Comparison of ENCODE assay signal across 9 cellular contexts in the genomic region with DNA sequence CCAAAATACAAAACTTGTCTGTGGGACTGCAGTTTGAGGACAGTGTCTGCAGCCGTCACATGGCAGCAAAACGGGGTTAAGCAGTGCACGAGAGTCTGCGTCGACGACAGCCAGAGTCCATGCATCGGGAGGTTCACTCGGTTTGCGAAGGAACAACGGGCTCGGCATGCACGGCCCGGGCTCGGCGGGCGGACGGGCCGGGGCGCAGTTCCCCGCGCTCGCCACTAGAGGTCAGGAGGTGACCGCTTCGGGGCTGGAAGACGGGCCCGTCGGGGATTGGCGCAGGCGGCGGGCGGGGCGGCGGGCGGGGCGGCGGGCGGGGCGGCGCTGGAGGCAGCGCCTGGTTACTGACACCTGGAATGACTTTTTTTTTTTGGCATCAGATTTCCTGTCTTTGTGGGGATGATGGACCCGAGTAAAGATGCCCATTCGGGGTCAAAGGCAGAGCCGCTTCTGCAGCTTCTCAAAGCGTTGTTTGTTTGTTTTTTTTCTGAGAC. TPM values are rescaled to one million over a fixed set of nuclear protein-coding genes. Genes with fewer than 3 reads are reported as not detected.
A peak's percentile ranks its signal among the peaks of the same experiment; 100 is the strongest.
DNase-seq lines count a peak whose midpoint lies in the region; ATAC-seq and TF ChIP-seq lines count a peak whose summit lies in the region.
"Had no signal": no experiment of that assay in that cellular context is flagged by ENCODE, and none has a peak within 500 bp of the region (broad histone marks: within the 10 kb centered on the region; RNA-seq: fewer than 3 reads in every experiment).

No MANE protein-coding gene starts in this region.

- no peaks in the 10 kb centered on the region for H3K9me3 Mint-ChIP-seq in activated naive CD8-positive, alpha-beta T cell treated with anti-CD3 and anti-CD28 coated beads for 36 hours

- no peak overlapping the region for H3K27ac Mint-ChIP-seq in activated naive CD8-positive, alpha-beta T cell treated with anti-CD3 and anti-CD28 coated beads for 36 hours

- no peak overlapping the region for H3K27ac ChIP-seq in SU-DHL-6 (ENCODE audit: low read depth, low read length)
- no peak overlapping the region for H3K27ac ChIP-seq in prostate gland
- H3K27ac ChIP-seq: BLaER1 treated with 17β-estradiol and CSF1 and Interleukin-3, amounts not matched to agents 10 nM and 100 nM had no signal

- DNase-seq in NCI-H1436 (lab: John Stamatoyannopoulos, UW) (peak; percentile 70), NCI-H1436 treated with DMSO at 0.1 percent for 48 hours (lab: John Stamatoyannopoulos, UW) (no peak), Right ventricle myocardium superior (peak; percentile 85), prostate gland (ENCODE audit: low spot score) (peak; percentile 70), ureter (ENCODE audit: low spot score) (peak; percentile 90)
- DNase-seq in activated naive CD8-positive, alpha-beta T cell treated with anti-CD3 and anti-CD28 coated beads for 36 hours: peak; percentile 86

- H3K4me2 ChIP-seq in SU-DHL-6 (ENCODE audit: low read depth, low read length, poor library complexity, severe bottlenecking): no peak overlapping the region

- peaks cover 8% of the 10 kb centered on the region for H3K27me3 Mint-ChIP-seq in activated naive CD8-positive, alpha-beta T cell treated with anti-CD3 and anti-CD28 coated beads for 36 hours

- H3K27me3 ChIP-seq in SU-DHL-6 (ENCODE audit: low read length): no peaks in the 10 kb centered on the region
- H3K27me3 ChIP-seq in prostate gland (replicated peaks; ENCODE audit: insufficient read depth): no peaks in the 10 kb centered on the region

- H3K4me3 Mint-ChIP-seq in activated naive CD8-positive, alpha-beta T cell treated with anti-CD3 and anti-CD28 coated beads for 36 hours: no peak overlapping the region

- H3F3A ChIP-seq in SU-DHL-6 (ENCODE audit: insufficient read depth): no peaks in the 10 kb centered on the region

- no peaks in the 10 kb centered on the region for H3K4me1 ChIP-seq in prostate gland (replicated peaks)

- ATAC-seq in Right ventricle myocardium superior (ENCODE audit: poor library complexity): peak; percentile 94

- H3K9me3 ChIP-seq in SU-DHL-6 (ENCODE audit: insufficient read depth, low read length) (no peaks in the 10 kb centered on the region), prostate gland (no peaks in the 10 kb centered on the region)
- H3K9me3 ChIP-seq: BLaER1 treated with 17β-estradiol and CSF1 and Interleukin-3, amounts not matched to agents 10 nM and 100 nM had no signal

- no peak for TF ChIP-seq POLR2A in prostate gland (IDR thresholded peaks at IDR 0.05)

- H3K9me2 ChIP-seq in SU-DHL-6 (replicated peaks; ENCODE audit: insufficient read depth, low read length): no peaks in the 10 kb centered on the region

- H3K9ac ChIP-seq in SU-DHL-6 (ENCODE audit: low read length): no peak overlapping the region
- H3K9ac ChIP-seq: BLaER1 treated with 17β-estradiol and CSF1 and Interleukin-3, amounts not matched to agents 10 nM and 100 nM had no signal

- H3K36me3 Mint-ChIP-seq in activated naive CD8-positive, alpha-beta T cell treated with anti-CD3 and anti-CD28 coated beads for 36 hours: no peaks in the 10 kb centered on the region

- intact Hi-C loops in Right ventricle myocardium superior (cut with DNase I): no loop called here
- intact Hi-C loops in prostate gland (cut with DNase I): loop anchor here (5.0 kb wide), 1 partner anchor 243 kb away; no protein-coding TSS in a partner anchor

- no peak overlapping the region for H3K4me3 ChIP-seq in SU-DHL-6 (ENCODE audit: insufficient read depth, low read length, poor library complexity, severe bottlenecking)
- H3K4me3 ChIP-seq in prostate gland: no peak overlapping the region
- H3K4me3 ChIP-seq: BLaER1 treated with 17β-estradiol and CSF1 and Interleukin-3, amounts not matched to agents 10 nM and 100 nM had no signal

- no peaks in the 10 kb centered on the region for H3K79me2 ChIP-seq in SU-DHL-6 (ENCODE audit: insufficient read depth, low read length)

- H3K36me3 ChIP-seq in SU-DHL-6 (ENCODE audit: low read length) (no peaks in the 10 kb centered on the region), prostate gland (no peaks in the 10 kb centered on the region)
- H3K36me3 ChIP-seq: BLaER1 treated with 17β-estradiol and CSF1 and Interleukin-3, amounts not matched to agents 10 nM and 100 nM had no signal

- no peaks in the 10 kb centered on the region for H3K4me1 Mint-ChIP-seq in activated naive CD8-positive, alpha-beta T cell treated with anti-CD3 and anti-CD28 coated beads for 36 hours

- H2AFZ ChIP-seq in SU-DHL-6 (ENCODE audit: low read depth, low read length, severe bottlenecking): no peak overlapping the region

- H4K20me1 ChIP-seq in SU-DHL-6 (ENCODE audit: low read depth, low read length): no peaks in the 10 kb centered on the region

- 3% methylated on average over 44 of the region's 44 CpGs for WGBS in prostate gland

- TF ChIP-seq CTCF in LNCAP (IDR thresholded peaks at IDR 0.05): peak; percentile 81
- TF ChIP-seq CTCF in SU-DHL-6 (IDR thresholded peaks at IDR 0.05; ENCODE audit: insufficient read depth, low read length, poor library complexity, severe bottlenecking): peak; percentile 69
- TF ChIP-seq CTCF in prostate gland (IDR thresholded peaks at IDR 0.05): peak; percentile 81 to 94 (median 88)

RNA-seq across cellular contexts. Expression of a gene that starts 6.5 kb away (rescaled TPM):
- total RNA-seq in activated naive CD8-positive, alpha-beta T cell treated with anti-CD3 and anti-CD28 coated beads for 36 hours: not detected
- total RNA-seq in Right ventricle myocardium superior (not detected), prostate gland (not detected), ureter (not detected)

RNA-seq across cellular contexts. Expression of a gene that starts 37.6 kb away (rescaled TPM):
- under 1 TPM; 0.06 to 0.08 TPM for total RNA-seq in activated naive CD8-positive, alpha-beta T cell treated with anti-CD3 and anti-CD28 coated beads for 36 hours
- total RNA-seq in Right ventricle myocardium superior (3.4 TPM), prostate gland (1 to 10 TPM; 3.0 to 3.1 TPM), ureter (23.5 TPM)
